Comparison of ENCODE assay signal across 18 cellular contexts in the genomic region with DNA sequence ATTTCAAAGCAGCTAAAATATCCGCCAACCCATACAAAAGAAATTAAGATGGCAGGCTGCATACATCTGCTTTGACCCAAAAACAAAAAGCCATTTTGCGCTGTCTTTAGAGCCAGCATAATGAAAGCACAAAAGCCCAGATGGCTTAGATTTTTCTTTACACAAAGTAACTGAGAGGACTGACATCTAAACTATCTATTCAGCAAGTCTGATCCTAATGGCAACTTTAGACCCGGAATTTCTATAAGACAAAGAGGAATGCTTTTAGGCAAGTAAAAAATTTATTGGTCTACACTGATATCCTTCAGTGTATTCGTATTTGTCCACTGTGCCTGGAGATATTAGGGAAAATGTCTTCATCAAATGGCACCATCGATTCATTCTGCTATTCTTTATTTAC.
A peak's percentile ranks its signal among the peaks of the same experiment; 100 is the strongest.
DNase-seq lines count a peak whose midpoint lies in the region; ATAC-seq and TF ChIP-seq lines count a peak whose summit lies in the region.
"Had no signal": no experiment of that assay in that cellular context is flagged by ENCODE, and none has a peak within 500 bp of the region (broad histone marks: within the 10 kb centered on the region; RNA-seq: fewer than 3 reads in every experiment).

No MANE protein-coding gene starts in this region.

- BruUV-seq in PC-3 (replicated peaks; lab: Mats Ljungman, UMichigan), result no TSS peak

- 0 out of 2 replicates have a peak, but pooled peaks cover 4% of the 10 kb centered on the region for H4K20me1 ChIP-seq in PC-3 (ENCODE audit: low read length)

- no peaks in the 10 kb centered on the region for H3K27me3 Mint-ChIP-seq in neural crest cell (ENCODE audit: low read depth)
- H3K27me3 Mint-ChIP-seq: IgD-negative memory B cell had no signal

- no peak for ATAC-seq in PC-3
- ATAC-seq: HepG2 had no signal

- peaks cover 60% of the 10 kb centered on the region for H3K4me1 Mint-ChIP-seq in neural crest cell
- H3K4me1 Mint-ChIP-seq: CD4-positive, alpha-beta memory T cell; IgD-negative memory B cell had no signal

- H3K9ac ChIP-seq in PC-3 (ENCODE audit: low read length), result no peak overlapping the region

- H3K27ac Mint-ChIP-seq in neural crest cell (ENCODE audit: unreplicated experiment), result peak overlapping the region; percentile 93
- H3K27ac Mint-ChIP-seq: CD4-positive, alpha-beta memory T cell; IgD-negative memory B cell had no signal

- POLR2A ChIA-PET in PC-3 (lab: Charles Lee; ENCODE audit: unreplicated experiment), result interaction anchor here (0.6 kb wide), 1 partner anchor 9 kb away, joined by 8 read pairs; no protein-coding TSS in a partner anchor

- H3K9me2 ChIP-seq in PC-3 (replicated peaks; ENCODE audit: low read length), result no peaks in the 10 kb centered on the region

- no peak overlapping the region for H2AFZ ChIP-seq in PC-3 (ENCODE audit: low read length)

- H3K36me3 ChIP-seq in PC-3 (ENCODE audit: low read depth, low read length), result no peaks in the 10 kb centered on the region
- no peaks in the 10 kb centered on the region for H3K36me3 ChIP-seq in ectodermal cell (ENCODE audit: control insufficient read depth, insufficient read depth, low read length)
- H3K36me3 ChIP-seq: BE2C had no signal

- peak overlapping the region; percentile 25; the same call in 1 of the 2 replicates for H3K4me2 ChIP-seq in PC-3 (ENCODE audit: low read length)

- peaks cover 19% of the 10 kb centered on the region for H3K4me1 ChIP-seq in PC-3 (ENCODE audit: insufficient read depth, low read length)
- peaks cover 14% of the 10 kb centered on the region for H3K4me1 ChIP-seq in ectodermal cell (ENCODE audit: control insufficient read depth, insufficient read depth, low read length)

- peaks cover 34% of the 10 kb centered on the region for H3K79me2 ChIP-seq in PC-3 (ENCODE audit: low read length)

- H3K36me3 Mint-ChIP-seq in neural crest cell (ENCODE audit: low read depth), result peaks cover 3% of the 10 kb centered on the region
- H3K36me3 Mint-ChIP-seq: CD4-positive, alpha-beta memory T cell had no signal

- 49 to 87% methylated on average over 4 to 5 of the region's 5 CpGs for WGBS in ectodermal cell, 2 experiments

- H3K27me3 ChIP-seq in PC-3 (ENCODE audit: low read length), result no peaks in the 10 kb centered on the region
- no peaks in the 10 kb centered on the region for H3K27me3 ChIP-seq in ectodermal cell (ENCODE audit: control insufficient read depth, insufficient read depth, low read length, poor library complexity, severe bottlenecking)
- H3K27me3 ChIP-seq: BE2C had no signal

- no peaks in the 10 kb centered on the region for H3K9me3 Mint-ChIP-seq in neural crest cell

- intact Hi-C loops in PC-3 (cut with micrococcal nuclease), result loop anchor here (5.0 kb wide), 2 partner anchors 38 to 82 kb away; no protein-coding TSS in a partner anchor

- no peaks in the 10 kb centered on the region for H3K9me3 ChIP-seq in PC-3 (ENCODE audit: low read length)
- no peaks in the 10 kb centered on the region for H3K9me3 ChIP-seq in ectodermal cell (ENCODE audit: control insufficient read depth, low read length)
- H3K9me3 ChIP-seq: BE2C had no signal

- H3K4me3 ChIP-seq in PC-3 (ENCODE audit: low read length) (no peak overlapping the region), ectodermal cell (ENCODE audit: insufficient read depth, low read depth, low read length) (no peak overlapping the region)

- CTCF ChIA-PET in PC-3 (lab: Charles Lee), result interaction anchor here (0.6 to 1.0 kb wide), 2 partner anchors 47 to 86 kb away, joined by 3 read pairs; partner anchors contain the start of gene MYO10

- DNase-seq in PC-3 (no peak), neural crest cell (ENCODE audit: low read depth, low spot score) (no peak), pons (ENCODE audit: low spot score) (peak; percentile 10), T-helper 9 cell (no peak), C1 segment of cervical spinal cord (lab: John Stamatoyannopoulos, UW) (no peak), NCI-H1092 (lab: John Stamatoyannopoulos, UW) (no peak)
- DNase-seq: ACHN; BE2C; CD4-positive, alpha-beta memory T cell; DMS153; DMS79; GDM1; GOT3; H7 had no signal

- H3F3A ChIP-seq in PC-3 (ENCODE audit: low read length, unreplicated experiment), result no peaks in the 10 kb centered on the region

- TF ChIP-seq CTCF in PC-3 (conservative IDR thresholded peaks at IDR 0.05; ENCODE audit: low read depth, low read length) (no peak), neural crest cell (conservative IDR thresholded peaks at IDR 0.05) (no peak)

- no peak overlapping the region for H3K27ac ChIP-seq in PC-3 (ENCODE audit: low read length)
- H3K27ac ChIP-seq in ectodermal cell (ENCODE audit: insufficient read depth, low read depth, low read length, poor library complexity, severe bottlenecking), result peak overlapping the region; percentile 69
- H3K27ac ChIP-seq: C4-2B had no signal

- H3K4me3 Mint-ChIP-seq in neural crest cell, result peak overlapping the region; percentile 58
- H3K4me3 Mint-ChIP-seq: CD4-positive, alpha-beta memory T cell; IgD-negative memory B cell had no signal
